1 cellular context compared by ENCODE assay signal in genomic region chr17:75978938-75979704, GRCh38.
TF ChIP-seq lines count a peak whose summit lies in the region.

ACOX1 (minus strand) TSS chr17:75979166; CDS start chr17:75979073, 93 bp downstream.
TEN1 (plus strand) TSS chr17:75979240; CDS start chr17:75986193, 6,953 bp downstream.

TF ChIP-seq in K562, 482 proteins besides CTCF, POLR2A, EP300 and RAD21 (continued from another document):
- TF ChIP-seq ZNF318 (IDR thresholded peaks at IDR 0.05; ENCODE audit: borderline replicate concordance in 1 of 2, low read depth in 1 of 2) (no peak), ZMIZ1 (IDR thresholded peaks at IDR 0.05; ENCODE audit: low read depth in 2 of 2, low read length in 2 of 2) (0 out of 4 replicates have a peak, but pooled peaks of 1 of the 2 experiments have one; percentile 46), ZNF780A (CRISPR knock-in tag; IDR thresholded peaks at IDR 0.05) (no peak), OTX1 (CRISPR knock-in tag; IDR thresholded peaks at IDR 0.05) (no peak), GTF2F1 (IDR thresholded peaks at IDR 0.05; ENCODE audit: low read depth, low read length) (peak; percentile 79; the same call in 1 of the 2 replicates), ADNP (tag; IDR thresholded peaks at IDR 0.05) (no peak)
